Comparison of ENCODE assay signal across 24 cellular contexts in genomic region chr9:89792189-89793123, GRCh38.
DNase-seq lines count a peak whose midpoint lies in the region; ATAC-seq and TF ChIP-seq lines count a peak whose summit lies in the region.
"Had no signal": no experiment of that assay in that cellular context is flagged by ENCODE, and none has a peak within 500 bp of the region (broad histone marks: within the 10 kb centered on the region; RNA-seq: fewer than 3 reads in every experiment).

No MANE protein-coding gene starts in this region.

- no peak overlapping the region for H3K27ac ChIP-seq in sigmoid colon
- H3K27ac ChIP-seq: 22Rv1, C4-2B, PC-9, SJSA1 had no signal

- peaks cover 3% of the 10 kb centered on the region for H3K9me3 Mint-ChIP-seq in activated T-cell treated with anti-CD3 and anti-CD28 coated beads, Interleukin-2, amount 50 U/mL, for 24 hours
- peaks cover 7% of the 10 kb centered on the region for H3K9me3 Mint-ChIP-seq in nephron progenitor cell
- H3K9me3 Mint-ChIP-seq: CD8-positive, alpha-beta T cell had no signal

- no peak for TF ChIP-seq EP300 in sigmoid colon (IDR thresholded peaks at IDR 0.05)

- TF ChIP-seq CTCF in nephron progenitor cell (IDR thresholded peaks at IDR 0.05) (no peak), sigmoid colon (IDR thresholded peaks at IDR 0.05) (no peak)

- no peaks in the 10 kb centered on the region for H3K36me3 ChIP-seq in sigmoid colon
- H3K36me3 ChIP-seq: SJSA1 had no signal

- peak; percentile 54 for ATAC-seq in left lobe of liver
- ATAC-seq in HG03342 (IDR thresholded peaks at IDR 0.05; ENCODE audit: unreplicated experiment), result no peak
- no peak for ATAC-seq in GM18517 (IDR thresholded peaks at IDR 0.05; ENCODE audit: unreplicated experiment)
- ATAC-seq: CD8-positive, alpha-beta T cell had no signal

- H3K36me3 Mint-ChIP-seq in activated T-cell treated with anti-CD3 and anti-CD28 coated beads, Interleukin-2, amount 50 U/mL, for 24 hours (ENCODE audit: low read depth), result no peaks in the 10 kb centered on the region
- no peaks in the 10 kb centered on the region for H3K36me3 Mint-ChIP-seq in nephron progenitor cell (ENCODE audit: low read depth)
- H3K36me3 Mint-ChIP-seq: CD8-positive, alpha-beta T cell had no signal

- no peak overlapping the region for H3K27ac Mint-ChIP-seq in activated T-cell treated with anti-CD3 and anti-CD28 coated beads, Interleukin-2, amount 50 U/mL, for 24 hours
- peak overlapping the region; percentile 93 for H3K27ac Mint-ChIP-seq in nephron progenitor cell
- H3K27ac Mint-ChIP-seq: B cell; CD8-positive, alpha-beta T cell had no signal

- no peaks in the 10 kb centered on the region for H3K27me3 ChIP-seq in sigmoid colon
- H3K27me3 ChIP-seq: SJSA1 had no signal

- H3K27me3 Mint-ChIP-seq in activated T-cell treated with anti-CD3 and anti-CD28 coated beads, Interleukin-2, amount 50 U/mL, for 24 hours, result no peaks in the 10 kb centered on the region
- H3K27me3 Mint-ChIP-seq in nephron progenitor cell (ENCODE audit: low read depth, poor library complexity), result peaks cover 18% of the 10 kb centered on the region
- H3K27me3 Mint-ChIP-seq: B cell had no signal

- TF ChIP-seq POLR2A in sigmoid colon (IDR thresholded peaks at IDR 0.05), result no peak

- H3K4me1 Mint-ChIP-seq in activated T-cell treated with anti-CD3 and anti-CD28 coated beads, Interleukin-2, amount 50 U/mL, for 24 hours (ENCODE audit: low read depth), result no peaks in the 10 kb centered on the region
- H3K4me1 Mint-ChIP-seq in nephron progenitor cell, result peaks cover 22% of the 10 kb centered on the region
- H3K4me1 Mint-ChIP-seq: B cell had no signal

- no peak overlapping the region for H3K4me3 ChIP-seq in sigmoid colon
- H3K4me3 ChIP-seq: GM12878, PC-9, SJSA1 had no signal

- no peaks in the 10 kb centered on the region for H3K4me1 ChIP-seq in sigmoid colon
- H3K4me1 ChIP-seq: Caco-2, SJSA1 had no signal

- WGBS in sigmoid colon, 2 donors, result 79 to 92% methylated on average over 12 of the region's 12 CpGs

- intact Hi-C loops in sigmoid colon (cut with DNase I), result no loop called here

- no peak overlapping the region for H3K4me3 Mint-ChIP-seq in activated T-cell treated with anti-CD3 and anti-CD28 coated beads, Interleukin-2, amount 50 U/mL, for 24 hours
- H3K4me3 Mint-ChIP-seq in nephron progenitor cell, result no peak overlapping the region
- H3K4me3 Mint-ChIP-seq: B cell; CD8-positive, alpha-beta T cell had no signal

- DNase-seq in activated T-cell treated with anti-CD3 and anti-CD28 coated beads, Interleukin-2, amount 50 U/mL, for 24 hours, result peak; percentile 16
- DNase-seq in activated T-cell treated with anti-CD3 and anti-CD28 coated beads, Interleukin-2, amount 50 U/mL, for 48 hours, result no peak
- peak; percentile 64 for DNase-seq in left lobe of liver (ENCODE audit: low spot score)
- DNase-seq in nephron progenitor cell, result no peak
- DNase-seq in sigmoid colon, result peak; percentile 28
- no peak for DNase-seq in GM19240 (ENCODE audit: insufficient read length, low spot score)
- DNase-seq: Caco-2; CD8-positive, alpha-beta T cell; DMS79; EL; GDM1; KBM-7; NCI-H2029; NCI-H446; NK-92 treated with Interleukin-12 subunit alpha and Interleukin-12 subunit beta, amount 100 ng/mL, for 24 hours; PC-9; Right ventricle myocardium superior had no signal

- no peaks in the 10 kb centered on the region for H3K9me3 ChIP-seq in sigmoid colon
- H3K9me3 ChIP-seq: Caco-2, SJSA1 had no signal

Comparison
In these comparisons a context has a peak if more than half of its experiments do, and no peak if none do; other contexts are left out.
1. DNase-seq: peak in activated T-cell treated with anti-CD3 and anti-CD28 coated beads, Interleukin-2, amount 50 U/mL, for 24 hours (single experiment), left lobe of liver (single experiment) and sigmoid colon (single experiment); none in activated T-cell treated with anti-CD3 and anti-CD28 coated beads, Interleukin-2, amount 50 U/mL, for 48 hours (0 of 2), nephron progenitor cell (single experiment) and GM19240 (single experiment).